10 cellular contexts compared by ENCODE assay signal in genomic region chr9:104765138-104765537, GRCh38. TPM values are rescaled to one million over a fixed set of nuclear protein-coding genes. Genes with fewer than 3 reads are reported as not detected.
DNase-seq lines count a peak whose midpoint lies in the region; ATAC-seq and TF ChIP-seq lines count a peak whose summit lies in the region.
"Had no signal": no experiment of that assay in that cellular context is flagged by ENCODE, and none has a peak within 500 bp of the region (broad histone marks: within the 10 kb centered on the region; RNA-seq: fewer than 3 reads in every experiment).

No MANE protein-coding gene starts in this region.

- no peak overlapping the region for H3K27ac ChIP-seq in PC-3 (ENCODE audit: low read length)
- peak overlapping the region in 1 of 2 donors; percentile 79 for H3K27ac ChIP-seq in tibial artery
- H3K27ac ChIP-seq in A673 (ENCODE audit: low read depth, low read length, poor library complexity, severe bottlenecking), result no peak overlapping the region

- H3K9me3 ChIP-seq in PC-3 (ENCODE audit: low read length) (no peaks in the 10 kb centered on the region), tibial artery (no peaks in the 10 kb centered on the region), A673 (ENCODE audit: low read depth, low read length, poor library complexity, severe bottlenecking) (no peaks in the 10 kb centered on the region)

- peaks cover 5% of the 10 kb centered on the region for H3K4me1 Mint-ChIP-seq in nephron

- peaks cover 4% of the 10 kb centered on the region for H3K36me3 Mint-ChIP-seq in nephron (ENCODE audit: low read depth)

- H3K9me2 ChIP-seq in PC-3 (replicated peaks; ENCODE audit: low read length), result no peaks in the 10 kb centered on the region

- peak overlapping the region; percentile 90; the same call in 1 of the 2 replicates for H3K4me3 ChIP-seq in PC-3 (ENCODE audit: low read length)
- peak overlapping the region in 1 of 2 donors; percentile 64 for H3K4me3 ChIP-seq in tibial artery
- H3K4me3 ChIP-seq in A673 (ENCODE audit: low read depth, low read length, poor library complexity, severe bottlenecking), result no peak overlapping the region

- no peak for TF ChIP-seq CTCF in PC-3 (conservative IDR thresholded peaks at IDR 0.05; ENCODE audit: low read depth, low read length)
- no peak for TF ChIP-seq CTCF in nephron (IDR thresholded peaks at IDR 0.05; ENCODE audit: unreplicated experiment in 3 of 3)
- TF ChIP-seq CTCF in tibial artery (IDR thresholded peaks at IDR 0.05), result no peak
- TF ChIP-seq CTCF in A673 (conservative IDR thresholded peaks at IDR 0.05; ENCODE audit: low read depth, low read length), result no peak

- intact Hi-C loops in PC-3 (cut with micrococcal nuclease) (no loop called here), tibial artery (cut with DNase I; ENCODE audit: low total_unique reads) (no loop called here), A673 (cut with micrococcal nuclease; ENCODE audit: unreplicated experiment) (no loop called here)

- H3K27ac Mint-ChIP-seq in nephron, result no peak overlapping the region

- H3K9me3 Mint-ChIP-seq in nephron, result no peaks in the 10 kb centered on the region

- no peak overlapping the region for H3K9ac ChIP-seq in PC-3 (ENCODE audit: low read length)

- BruUV-seq in PC-3 (replicated peaks; lab: Mats Ljungman, UMichigan) (no TSS peak), A673 (replicated peaks; lab: Mats Ljungman, UMichigan) (no TSS peak)

- H3K4me1 ChIP-seq in PC-3 (ENCODE audit: insufficient read depth, low read length), result peaks cover 12% of the 10 kb centered on the region; the same call in 1 of the 2 replicates
- H3K4me1 ChIP-seq in tibial artery, result peaks cover 0 to 8% (median 6%) of the 10 kb centered on the region in 4 donors
- no peaks in the 10 kb centered on the region for H3K4me1 ChIP-seq in A673 (ENCODE audit: insufficient read depth, low read length, poor library complexity, severe bottlenecking)
- H3K4me1 ChIP-seq: A549 had no signal

- H3K27me3 ChIP-seq in PC-3 (ENCODE audit: low read length) (no peaks in the 10 kb centered on the region), tibial artery (no peaks in the 10 kb centered on the region), A673 (replicated peaks; ENCODE audit: insufficient read depth, low read depth, low read length, poor library complexity) (no peaks in the 10 kb centered on the region)

- POLR2A ChIA-PET in PC-3 (lab: Charles Lee; ENCODE audit: unreplicated experiment) (no interaction called here), A673 (lab: Charles Lee; ENCODE audit: low non-redundant PET) (no interaction called here)

- CTCF ChIA-PET in PC-3 (lab: Charles Lee) (no interaction called here), A673 (lab: Charles Lee) (no interaction called here)

- ATAC-seq in GM21786 (IDR thresholded peaks at IDR 0.05; ENCODE audit: unreplicated experiment) (peak; percentile 27), PC-3 (no peak), HG03095 (IDR thresholded peaks at IDR 0.05; ENCODE audit: unreplicated experiment) (no peak)

- H2AFZ ChIP-seq in PC-3 (ENCODE audit: low read length), result no peak overlapping the region

- H3K79me2 ChIP-seq in PC-3 (ENCODE audit: low read length), result no peaks in the 10 kb centered on the region

- H3K36me3 ChIP-seq in PC-3 (ENCODE audit: low read depth, low read length) (no peaks in the 10 kb centered on the region), tibial artery (peaks cover 0 to 6% (median 0%) of the 10 kb centered on the region in 3 donors), A673 (ENCODE audit: insufficient read depth, low read length, poor library complexity, severe bottlenecking) (no peaks in the 10 kb centered on the region)

- H4K20me1 ChIP-seq in PC-3 (ENCODE audit: low read length), result no peaks in the 10 kb centered on the region

- peak overlapping the region; percentile 91 to 96 (median 92) for H3K4me3 Mint-ChIP-seq in nephron

- H3F3A ChIP-seq in PC-3 (ENCODE audit: low read length, unreplicated experiment), result no peaks in the 10 kb centered on the region

- peak overlapping the region; percentile 84; the same call in 1 of the 2 replicates for H3K4me2 ChIP-seq in PC-3 (ENCODE audit: low read length)

- DNase-seq in NOMO-1 treated with DMSO at 0.1 percent for 48 hours (lab: John Stamatoyannopoulos, UW; ENCODE audit: unreplicated experiment), result peak; percentile 7
- DNase-seq in NOMO-1 treated with dmso at 0.1 percent for 144 hours (lab: John Stamatoyannopoulos, UW; ENCODE audit: unreplicated experiment), result no peak
- no peak for DNase-seq in PC-3
- DNase-seq in tibial artery, result no peak
- no peak for DNase-seq in A673 (ENCODE audit: low spot score)
- DNase-seq: NCI-H774 had no signal

- no peaks in the 10 kb centered on the region for H3K27me3 Mint-ChIP-seq in nephron (ENCODE audit: low read depth)

RNA-seq across cellular contexts. Expression of gene NIPSNAP3B, which starts 1.2 kb away (rescaled TPM):
- total RNA-seq in PC-3 (2014; rRNA removed) (0.26 and 0.58 TPM in 2 replicates), A673 (2021) (0.48 and 0.75 TPM in 2 replicates)

RNA-seq across cellular contexts. Expression of gene NIPSNAP3A, which starts 17.7 kb away (rescaled TPM):
- total RNA-seq in PC-3 (2014; rRNA removed) (8.6 and 9.1 TPM in 2 replicates), A673 (2021) (13.6 and 14.7 TPM in 2 replicates)
